In the genomic region with DNA sequence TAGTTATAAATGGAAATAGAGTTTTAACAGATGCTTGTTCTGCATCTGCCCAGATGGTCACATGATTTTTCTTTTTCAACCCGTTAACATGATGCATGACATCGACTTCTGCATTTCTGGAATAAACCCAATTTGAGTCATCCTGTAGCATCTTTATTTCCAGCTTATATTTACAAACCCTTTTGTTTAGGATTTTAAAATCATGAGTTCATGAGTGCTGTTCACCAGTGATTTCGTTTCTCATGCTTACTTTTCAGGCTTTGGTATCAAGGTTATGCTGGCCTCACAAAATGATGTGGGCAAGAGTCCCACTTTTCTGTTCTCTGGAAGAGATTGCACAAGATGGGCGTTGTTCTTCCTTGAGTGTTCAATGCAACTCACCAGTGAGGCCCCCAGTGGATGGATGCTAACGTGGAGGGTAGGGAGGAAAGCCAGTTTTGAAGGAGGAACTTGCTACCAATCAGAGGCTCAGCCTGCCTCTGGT, we compare ENCODE assay signal across 12 cellular contexts. TPM values are rescaled to one million over a fixed set of nuclear protein-coding genes. Genes with fewer than 3 reads are reported as not detected.
DNase-seq lines count a peak whose midpoint lies in the region; ATAC-seq and TF ChIP-seq lines count a peak whose summit lies in the region.
"Had no signal": no experiment of that assay in that cellular context is flagged by ENCODE, and none has a peak within 500 bp of the region (broad histone marks: within the 10 kb centered on the region; RNA-seq: fewer than 3 reads in every experiment).

No MANE protein-coding gene starts in this region.

- H3K36me3 ChIP-seq in fibroblast of lung (ENCODE audit: control insufficient read depth, insufficient read depth, low read length): no peaks in the 10 kb centered on the region

- H4K20me1 ChIP-seq in fibroblast of lung (ENCODE audit: control insufficient read depth, extremely low read depth, insufficient read depth, low read length): no peaks in the 10 kb centered on the region

- H3K27me3 ChIP-seq in fibroblast of lung (ENCODE audit: control insufficient read depth, insufficient read depth, low read length): no peaks in the 10 kb centered on the region

- DNase-seq in AML-193 (lab: John Stamatoyannopoulos, UW): peak; percentile 18 to 34
- peak; percentile 66 for DNase-seq in NCI-H226
- DNase-seq in fibroblast of lung (ENCODE audit: low read depth in 2 of 2): peak; percentile 79 to 98
- peak; percentile 28 for DNase-seq in pons (ENCODE audit: low spot score)
- no peak for DNase-seq in putamen (ENCODE audit: low spot score)
- DNase-seq in RKO (ENCODE audit: low spot score): no peak
- DNase-seq in GOT3 (lab: John Stamatoyannopoulos, UW): no peak
- DNase-seq: activated T-cell treated with anti-CD3 and anti-CD28 coated beads, Interleukin-2, amount 50 U/mL, for 24 hours; effector memory CD8-positive, alpha-beta T cell; NCI-H446 treated with DMSO at 0.1 percent for 48 hours; T-helper 17 cell had no signal

- peak overlapping the region; percentile 30 for H3K4me2 ChIP-seq in fibroblast of lung (ENCODE audit: extremely low read depth, insufficient read depth, low read length)

- no peak for ATAC-seq in HG03432 (IDR thresholded peaks at IDR 0.05; ENCODE audit: unreplicated experiment)
- ATAC-seq: effector memory CD8-positive, alpha-beta T cell; T-helper 17 cell had no signal

- no peak overlapping the region for H3K9ac ChIP-seq in fibroblast of lung (ENCODE audit: insufficient read depth, low read length)

- H2AFZ ChIP-seq in fibroblast of lung (ENCODE audit: low read length): no peak overlapping the region

- peak overlapping the region in 1 of 4 experiments; percentile 15 for H3K4me3 ChIP-seq in fibroblast of lung (replicated peaks in 1 of 4; ENCODE audit: control extremely low read depth in 1 of 4, insufficient read depth in 1 of 4, low read depth in 3 of 4, low read length in 4 of 4)

- peaks cover 30% of the 10 kb centered on the region for H3K79me2 ChIP-seq in fibroblast of lung (ENCODE audit: control insufficient read depth, insufficient read depth, low read length)

- H3K9me3 ChIP-seq in fibroblast of lung (ENCODE audit: control insufficient read depth, insufficient read depth, low read depth, low read length): no peaks in the 10 kb centered on the region

- peak overlapping the region; percentile 60 for H3K27ac ChIP-seq in fibroblast of lung (ENCODE audit: insufficient read depth, low read length)

- TF ChIP-seq CTCF in fibroblast of lung (conservative IDR thresholded peaks at IDR 0.05 in 1 of 2, IDR thresholded peaks at IDR 0.05 in 1 of 2; ENCODE audit: low read depth in 1 of 2, low read length in 2 of 2): peak; percentile 19 to 38

- peaks cover 12% of the 10 kb centered on the region for H3K4me1 ChIP-seq in fibroblast of lung (ENCODE audit: control insufficient read depth, extremely low read depth, insufficient read depth, low read length)

RNA-seq across cellular contexts. Expression of a gene that starts 5.2 kb away (rescaled TPM):
- 30.6 and 32.6 TPM in 2 replicates for total RNA-seq in fibroblast of lung
- 11.2 and 12.6 TPM in 2 replicates for polyA plus RNA-seq in fibroblast of lung
- polyA plus RNA-seq in fibroblast of lung (2012): 7.5 and 8.7 TPM in 2 replicates
- 24.5 and 28.1 TPM in 2 replicates for polyA minus RNA-seq in fibroblast of lung (ENCODE audit: low replicate concordance)
- total RNA-seq: T-helper 17 cell had no signal

Comparison
In these comparisons a context has a peak if more than half of its experiments do, and no peak if none do; other contexts are left out.
1. DNase-seq: peak in AML-193 (2 of 2), NCI-H226 (single experiment), fibroblast of lung (2 of 2) and pons (single experiment); none in putamen (single experiment), RKO (single experiment) and GOT3 (single experiment).